Comparison of ENCODE assay signal across 9 cellular contexts in genomic region chr14:61444215-61444768, GRCh38.
DNase-seq lines count a peak whose midpoint lies in the region; ATAC-seq and TF ChIP-seq lines count a peak whose summit lies in the region.
"Had no signal": no experiment of that assay in that cellular context is flagged by ENCODE, and none has a peak within 500 bp of the region (broad histone marks: within the 10 kb centered on the region; RNA-seq: fewer than 3 reads in every experiment).

No MANE protein-coding gene starts in this region.

- intact Hi-C loops in testis (cut with DNase I; ENCODE audit: low total_unique reads) = no loop called here

- H3K4me1 ChIP-seq in Peyer's patch (peaks cover 0 to 8% (median 2%) of the 10 kb centered on the region in 4 donors), neuronal stem cell (ENCODE audit: control insufficient read depth in 2 of 2, insufficient read depth in 1 of 2, low read depth in 1 of 2, low read length in 2 of 2) (peaks cover under 1 to 3% of the 10 kb centered on the region in 2 donors), testis (no peaks in the 10 kb centered on the region)

- H3K14ac ChIP-seq in neuronal stem cell (ENCODE audit: low read length) = no peak overlapping the region

- no peaks in the 10 kb centered on the region for H3K9me3 Mint-ChIP-seq in activated naive CD4-positive, alpha-beta T cell treated with anti-CD3 and anti-CD28 coated beads, Interleukin-2, amount 50 U/mL, for 72 hours

- H3K27me3 ChIP-seq in Peyer's patch (no peaks in the 10 kb centered on the region), neuronal stem cell (ENCODE audit: control insufficient read depth in 3 of 3, insufficient read depth in 3 of 3, low read depth in 1 of 3, low read length in 3 of 3) (peaks cover 0 to 27% (median 0%) of the 10 kb centered on the region in 3 experiments), testis (no peaks in the 10 kb centered on the region)
- H3K27me3 ChIP-seq: neutrophil had no signal

- peak; percentile 65 for ATAC-seq in HG02642 (IDR thresholded peaks at IDR 0.05; ENCODE audit: poor library complexity, unreplicated experiment)
- peak; percentile 85 to 88 for ATAC-seq in activated naive CD4-positive, alpha-beta T cell treated with anti-CD3 and anti-CD28 coated beads, Interleukin-2, amount 50 U/mL, for 72 hours
- ATAC-seq in left lobe of liver = no peak

- in situ Hi-C loops in GM13977 (cut with MboI; ENCODE audit: low pct_unique_long_range_greater_than_20kb, low sequenced_read_pairs, unreplicated experiment) = no loop called here

- no peak overlapping the region for H3K4me3 ChIP-seq in Peyer's patch
- no peak overlapping the region for H3K4me3 ChIP-seq in neuronal stem cell (ENCODE audit: low read length in 2 of 2)
- H3K4me3 ChIP-seq in testis = no peak overlapping the region

- H3K23ac ChIP-seq in neuronal stem cell (ENCODE audit: low read depth, low read length, poor library complexity) = no peak overlapping the region

- H3K36me3 Mint-ChIP-seq in activated naive CD4-positive, alpha-beta T cell treated with anti-CD3 and anti-CD28 coated beads, Interleukin-2, amount 50 U/mL, for 72 hours = peaks cover 23 to 27% of the 10 kb centered on the region in 2 donors

- no peak for TF ChIP-seq POLR2A in Peyer's patch (IDR thresholded peaks at IDR 0.05)
- TF ChIP-seq POLR2A in testis (IDR thresholded peaks at IDR 0.05) = no peak

- no peaks in the 10 kb centered on the region for H3K9me3 ChIP-seq in Peyer's patch
- no peaks in the 10 kb centered on the region for H3K9me3 ChIP-seq in neuronal stem cell (replicated peaks in 1 of 2; ENCODE audit: control insufficient read depth in 2 of 2, insufficient read depth in 1 of 2, low read depth in 1 of 2, low read length in 2 of 2)
- no peaks in the 10 kb centered on the region for H3K9me3 ChIP-seq in testis
- H3K9me3 ChIP-seq: neutrophil had no signal

- no peak overlapping the region for H2BK5ac ChIP-seq in neuronal stem cell (ENCODE audit: low read length)

- H2AFZ ChIP-seq in neuronal stem cell (ENCODE audit: low read length) = no peak overlapping the region

- no peak overlapping the region for H3K4ac ChIP-seq in neuronal stem cell (ENCODE audit: low read length)

- no peak overlapping the region for H2BK120ac ChIP-seq in neuronal stem cell (ENCODE audit: low read depth, low read length)

- no peak overlapping the region for H3K4me2 ChIP-seq in neuronal stem cell (ENCODE audit: insufficient read depth, low read length, poor library complexity, severe bottlenecking)

- TF ChIP-seq CTCF in GM13977 (IDR thresholded peaks at IDR 0.05; ENCODE audit: extremely low read depth, insufficient read depth, missing control alignments) (no peak), Peyer's patch (IDR thresholded peaks at IDR 0.05) (no peak), testis (IDR thresholded peaks at IDR 0.05) (no peak)

- H3K9ac ChIP-seq in neuronal stem cell (ENCODE audit: low read depth, low read length, poor library complexity) = no peak overlapping the region

- H3K79me1 ChIP-seq in neuronal stem cell (ENCODE audit: low read depth, low read length) = no peaks in the 10 kb centered on the region

- WGBS in neuronal stem cell (ENCODE audit: extremely low coverage in 2 of 2, insufficient read length in 2 of 2, insufficient replicate concordance in 1 of 2), 2 donors = no CpG with 5 or more reads among the region's 5 CpGs
- WGBS in testis, 2 donors = 73 to 75% methylated on average over 5 of the region's 5 CpGs

- H3K27ac Mint-ChIP-seq in activated naive CD4-positive, alpha-beta T cell treated with anti-CD3 and anti-CD28 coated beads, Interleukin-2, amount 50 U/mL, for 72 hours = peak overlapping the region; percentile 63 to 97

- H3K18ac ChIP-seq in neuronal stem cell (ENCODE audit: low read length) = no peak overlapping the region

- H3K36me3 ChIP-seq in Peyer's patch (no peaks in the 10 kb centered on the region), neuronal stem cell (replicated peaks in 1 of 2; ENCODE audit: control insufficient read depth in 2 of 2, insufficient read depth in 2 of 2, low read length in 2 of 2) (no peaks in the 10 kb centered on the region), testis (ENCODE audit: low read depth, missing control alignments) (no peaks in the 10 kb centered on the region)
- H3K36me3 ChIP-seq: neutrophil had no signal

- DNase-seq in GM13977 (ENCODE audit: low spot score) (peak; percentile 43), Peyer's patch (peak in 2 of 3 donors; percentile 49 to 83), neuronal stem cell (ENCODE audit: low spot score) (no peak), left lobe of liver (ENCODE audit: low spot score) (no peak), testis (no peak)
- DNase-seq in activated naive CD4-positive, alpha-beta T cell treated with anti-CD3 and anti-CD28 coated beads, Interleukin-2, amount 50 U/mL, for 72 hours (ENCODE audit: low spot score in 2 of 2) = peak; percentile 43 to 72
- DNase-seq in stimulated activated naive CD4-positive, alpha-beta T cell (lab: John Stamatoyannopoulos, UW) = peak; percentile 15 to 66 (median 33)

- H3K27ac ChIP-seq in Peyer's patch = no peak overlapping the region
- no peak overlapping the region for H3K27ac ChIP-seq in neuronal stem cell (replicated peaks; ENCODE audit: low read length)
- no peak overlapping the region for H3K27ac ChIP-seq in testis
- H3K27ac ChIP-seq: neutrophil had no signal

- no peak overlapping the region for H4K8ac ChIP-seq in neuronal stem cell (ENCODE audit: low read depth, low read length)

- H2AK5ac ChIP-seq in neuronal stem cell (ENCODE audit: low read depth, low read length) = no peak overlapping the region

- H2BK12ac ChIP-seq in neuronal stem cell (ENCODE audit: low read length) = no peak overlapping the region

- no peak overlapping the region for H2BK15ac ChIP-seq in neuronal stem cell (ENCODE audit: low read length)

- no peak overlapping the region for H4K91ac ChIP-seq in neuronal stem cell (ENCODE audit: low read depth, low read length, poor library complexity)

Comparison
In these comparisons a context has a peak if more than half of its experiments do, and no peak if none do; other contexts are left out.
1. DNase-seq: peak in GM13977 (single experiment), Peyer's patch (2 of 3), activated naive CD4-positive, alpha-beta T cell treated with anti-CD3 and anti-CD28 coated beads, Interleukin-2, amount 50 U/mL, for 72 hours (2 of 2) and stimulated activated naive CD4-positive, alpha-beta T cell (6 of 6); none in neuronal stem cell (single experiment), left lobe of liver (single experiment) and testis (single experiment).